Comparison of ENCODE assay signal across 30 cellular contexts in genomic region chr17:66873962-66874361, GRCh38. TPM values are rescaled to one million over a fixed set of nuclear protein-coding genes. Genes with fewer than 3 reads are reported as not detected.
"Had no signal": no experiment of that assay in that cellular context is flagged by ENCODE, and none has a peak within 500 bp of the region (broad histone marks: within the 10 kb centered on the region; RNA-seq: fewer than 3 reads in every experiment).

No MANE protein-coding gene starts in this region.

- FAIRE-seq: urothelium cell line had no signal

- ATAC-seq: stimulated activated effector memory CD8-positive, alpha-beta T cell treated with anti-CD3 and anti-CD28 coated beads, Interleukin-12 subunit alpha, Interleukin-12 subunit beta, amount 100 ng/mL, for 72 hours; stimulated activated memory B cell treated with anti-CD40 and anti-IgM and Interleukin-4, amounts not matched to agents 10 μg/mL and 1 μg/mL and 100 μg/mL, for 72 hours; stimulated activated naive B cell treated with anti-CD40 and anti-IgM and Interleukin-4, amounts not matched to agents 10 μg/mL and 1 μg/mL and 100 μg/mL, for 72 hours; stimulated activated naive CD8-positive, alpha-beta T cell treated with anti-CD3 and anti-CD28 coated beads, Interleukin-15, amount 100 ng/mL, for 72 hours; stimulated activated naive CD8-positive, alpha-beta T cell treated with anti-CD3 and anti-CD28 coated beads, Interleukin-15, Interleukin-2, amounts not matched to agents 100 U/mL and 50 U/mL, for 24 hours; upper lobe of right lung had no signal

- H3K4me3 ChIP-seq: stomach, suprapubic skin, testis, thoracic aorta, thyroid gland, tibial artery, tibial nerve, transverse colon, upper lobe of left lung, upper lobe of right lung, uterus, vagina had no signal

- H3K27ac ChIP-seq: stomach, suprapubic skin, testis, thoracic aorta, thyroid gland, tibial artery, tibial nerve, transverse colon, upper lobe of left lung, upper lobe of right lung, uterus, vagina had no signal

- H3K4me1 ChIP-seq: stomach, suprapubic skin, testis, thyroid gland, tibial artery, tibial nerve, transverse colon, upper lobe of left lung, upper lobe of right lung, uterus, vagina had no signal

- H3K9me3 ChIP-seq: suprapubic skin, testis, thoracic aorta, thyroid gland, tibial artery, transverse colon, upper lobe of left lung, upper lobe of right lung, uterus, vagina had no signal

- H3K27me3 ChIP-seq: testis, thyroid gland, tibial nerve, transverse colon, upper lobe of left lung, upper lobe of right lung, uterus, vagina had no signal

- DNase-seq: stimulated activated CD4-positive, alpha-beta T cell treated with anti-CD3 and anti-CD28 coated beads, Interleukin-2, amount 100 ng/mL, for 48 hours; stimulated activated CD4-positive, alpha-beta T cell treated with anti-CD3 and anti-CD28 coated beads, Interleukin-4, amount 100 ng/mL, for 1 hour; stimulated activated CD4-positive, alpha-beta T cell treated with anti-CD3 and anti-CD28 coated beads, Interleukin-4, amount 100 ng/mL, for 24 hours; stimulated activated CD4-positive, alpha-beta T cell treated with anti-CD3 and anti-CD28 coated beads, Interleukin-4, amount 100 ng/mL, for 4 hours; stimulated activated CD8-positive, alpha-beta memory T cell treated with anti-CD3 and anti-CD28 coated beads, Interleukin-4, amount 100 ng/mL, for 48 hours; stimulated activated naive B cell treated with anti-CD40 and anti-IgM and Interleukin-4, amounts not matched to agents 10 μg/mL and 1 μg/mL and 100 μg/mL, for 72 hours; stimulated activated naive CD4-positive, alpha-beta T cell; stimulated activated naive CD4-positive, alpha-beta T cell treated with Interleukin-2 at 50 U/mL for 16 hours; stimulated activated naive CD8-positive, alpha-beta T cell treated with anti-CD3 and anti-CD28 coated beads, Interleukin-15, amount 100 ng/mL, for 72 hours; stimulated activated naive CD8-positive, alpha-beta T cell treated with anti-CD3 and anti-CD28 coated beads, Interleukin-15, Interleukin-2, amounts not matched to agents 100 U/mL and 50 U/mL, for 24 hours; stomach; substantia nigra; testis; thyroid gland; tibial artery; transverse colon; trophoblast cell; upper lobe of left lung; upper lobe of right lung; uterus had no signal

- H3K36me3 ChIP-seq: stomach, suprapubic skin, thoracic aorta, thyroid gland, tibial artery, tibial nerve, transverse colon, upper lobe of left lung, upper lobe of right lung, uterus, vagina had no signal

RNA-seq across cellular contexts. Expression of gene CACNG5, which starts 39.0 kb away (rescaled TPM):
- total RNA-seq: stomach, subcutaneous adipose tissue, suprapubic skin, thoracic aorta, thyroid gland, tibial nerve, upper lobe of left lung, upper lobe of right lung, ureter, urinary bladder, vagina had no signal
- polyA plus RNA-seq: stomach, urinary bladder had no signal
